10 cellular contexts compared by ENCODE assay signal in genomic region chr17:56297142-56297541, GRCh38.
A peak's percentile ranks its signal among the peaks of the same experiment; 100 is the strongest.
DNase-seq lines count a peak whose midpoint lies in the region; ATAC-seq lines count a peak whose summit lies in the region.
"Had no signal": no experiment of that assay in that cellular context is flagged by ENCODE, and none has a peak within 500 bp of the region (broad histone marks: within the 10 kb centered on the region; RNA-seq: fewer than 3 reads in every experiment).

No MANE protein-coding gene starts in this region.

- ATAC-seq in activated CD8-positive, alpha-beta memory T cell treated with anti-CD3 and anti-CD28 coated beads, Interleukin-2, amount 10 ng/mL, durations not matched to agents 7 days and 5 days = peak; percentile 82
- ATAC-seq in GM21529 (IDR thresholded peaks at IDR 0.05; ENCODE audit: unreplicated experiment) = no peak
- ATAC-seq in HG03460 (IDR thresholded peaks at IDR 0.05; ENCODE audit: unreplicated experiment) = no peak

- H3K4me1 Mint-ChIP-seq in activated CD8-positive, alpha-beta memory T cell treated with anti-CD3 and anti-CD28 coated beads, Interleukin-2, amount 10 ng/mL, durations not matched to agents 7 days and 5 days = peaks cover 17% of the 10 kb centered on the region
- H3K4me1 Mint-ChIP-seq in immature natural killer cell = peaks cover 7 to 14% of the 10 kb centered on the region in 2 donors

- H3K4me3 Mint-ChIP-seq in activated CD8-positive, alpha-beta memory T cell treated with anti-CD3 and anti-CD28 coated beads, Interleukin-2, amount 10 ng/mL, durations not matched to agents 7 days and 5 days = peak overlapping the region; percentile 6
- H3K4me3 Mint-ChIP-seq in immature natural killer cell = peak overlapping the region; percentile 3 to 62 (median 14)

- H3K27ac Mint-ChIP-seq in activated CD8-positive, alpha-beta memory T cell treated with anti-CD3 and anti-CD28 coated beads, Interleukin-2, amount 10 ng/mL, durations not matched to agents 7 days and 5 days = peak overlapping the region; percentile 60
- no peak overlapping the region for H3K27ac Mint-ChIP-seq in immature natural killer cell

- peak; percentile 49 for DNase-seq in AG08396 (ENCODE audit: low spot score)
- DNase-seq in HT1080 (ENCODE audit: low read depth) = peak; percentile 75
- peak; percentile 69 for DNase-seq in activated CD8-positive, alpha-beta memory T cell treated with anti-CD3 and anti-CD28 coated beads, Interleukin-2, amount 10 ng/mL, durations not matched to agents 7 days and 5 days
- peak in 1 of 3 donors; percentile 9 for DNase-seq in immature natural killer cell
- DNase-seq in NCI-H2081 treated with DMSO at 0.1 percent for 48 hours (lab: John Stamatoyannopoulos, UW) = no peak
- DNase-seq in NCI-H226 = no peak
- DNase-seq: COR-L47, upper lobe of left lung had no signal

- CTCF ChIA-PET in activated CD8-positive, alpha-beta memory T cell treated with anti-CD3 and anti-CD28 coated beads, Interleukin-2, amount 10 ng/mL, durations not matched to agents 7 days and 5 days (lab: Charles Lee) = interaction anchor here (1.6 kb wide), 1 partner anchor 15 kb away, joined by 3 read pairs; no protein-coding TSS in a partner anchor

- H3K36me3 Mint-ChIP-seq in activated CD8-positive, alpha-beta memory T cell treated with anti-CD3 and anti-CD28 coated beads, Interleukin-2, amount 10 ng/mL, durations not matched to agents 7 days and 5 days = no peaks in the 10 kb centered on the region
- no peaks in the 10 kb centered on the region for H3K36me3 Mint-ChIP-seq in immature natural killer cell

- no peaks in the 10 kb centered on the region for H3K9me3 Mint-ChIP-seq in activated CD8-positive, alpha-beta memory T cell treated with anti-CD3 and anti-CD28 coated beads, Interleukin-2, amount 10 ng/mL, durations not matched to agents 7 days and 5 days (ENCODE audit: low read depth)
- H3K9me3 Mint-ChIP-seq in immature natural killer cell = peaks cover 0 to 3% (median 0%) of the 10 kb centered on the region in 6 donors

- H3K27me3 Mint-ChIP-seq in activated CD8-positive, alpha-beta memory T cell treated with anti-CD3 and anti-CD28 coated beads, Interleukin-2, amount 10 ng/mL, durations not matched to agents 7 days and 5 days = peaks cover 20% of the 10 kb centered on the region
- peaks cover 2 to 5% (median 4%) of the 10 kb centered on the region in 3 donors for H3K27me3 Mint-ChIP-seq in immature natural killer cell (ENCODE audit: low read depth in 3 of 3)

Comparison
In these comparisons a context has a peak if more than half of its experiments do, and no peak if none do; other contexts are left out.
1. DNase-seq: peak in AG08396 (single experiment), HT1080 (single experiment) and activated CD8-positive, alpha-beta memory T cell treated with anti-CD3 and anti-CD28 coated beads, Interleukin-2, amount 10 ng/mL, durations not matched to agents 7 days and 5 days (single experiment); none in NCI-H2081 treated with DMSO at 0.1 percent for 48 hours (single experiment) and NCI-H226 (single experiment).